ENCODE assay signal across 8 cellular contexts in the genomic region with DNA sequence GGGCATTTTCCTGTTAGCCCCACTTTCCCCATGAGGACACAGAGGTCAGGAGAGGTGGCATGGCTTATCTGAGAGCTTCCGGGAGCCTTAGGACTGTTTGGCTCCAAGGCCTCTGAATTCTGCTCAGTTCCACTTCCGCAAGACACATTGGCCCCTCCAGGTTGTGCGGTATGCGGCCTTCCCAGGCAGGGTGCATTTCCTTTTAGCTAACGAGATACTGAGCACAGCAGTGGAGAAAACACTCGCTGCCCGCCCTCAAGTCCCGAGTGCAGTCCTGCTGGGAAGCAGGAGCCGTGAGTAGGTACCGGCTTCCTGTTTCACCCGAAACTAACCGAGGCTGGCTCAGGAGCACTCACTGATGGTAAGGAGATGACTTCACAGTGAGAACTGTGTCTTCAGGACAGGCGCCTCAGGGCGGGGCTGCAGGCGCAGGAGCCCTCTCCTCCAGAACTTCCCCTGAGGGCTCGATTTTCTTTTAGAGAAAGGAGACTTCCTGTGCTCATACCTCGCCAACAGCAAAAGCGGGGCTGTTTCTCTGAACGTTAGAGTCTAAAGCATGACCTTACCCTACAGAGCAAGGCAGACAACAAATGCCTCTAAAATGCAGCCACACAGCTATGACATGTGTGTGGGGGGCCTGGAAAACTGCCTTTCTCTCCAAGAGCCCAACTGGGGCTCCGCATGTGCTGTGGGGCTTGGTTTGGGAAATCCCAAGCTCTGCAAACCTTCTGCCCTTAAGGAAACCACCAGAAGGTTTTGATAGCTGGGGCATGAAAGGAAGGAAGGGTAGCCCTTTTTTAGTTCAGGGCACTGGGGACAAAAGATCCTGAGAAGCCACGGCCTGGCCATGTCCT. TPM values are rescaled to one million over a fixed set of nuclear protein-coding genes. Genes with fewer than 3 reads are reported as not detected.
DNase-seq lines count a peak whose midpoint lies in the region; ATAC-seq and TF ChIP-seq lines count a peak whose summit lies in the region.

No MANE protein-coding gene starts in this region.

- H3K4me1 ChIP-seq in PC-3 (ENCODE audit: insufficient read depth, low read length), result peaks cover 21% of the 10 kb centered on the region
- peaks cover 63% of the 10 kb centered on the region for H3K4me1 ChIP-seq in mesodermal cell (ENCODE audit: control insufficient read depth, insufficient read depth, low read length, poor library complexity, severe bottlenecking)

- peak overlapping the region; percentile 17 for H3K4me2 ChIP-seq in PC-3 (ENCODE audit: low read length)

- ATAC-seq in GM18867 (IDR thresholded peaks at IDR 0.05; ENCODE audit: unreplicated experiment) (peak; percentile 70), HG02938 (IDR thresholded peaks at IDR 0.05; ENCODE audit: unreplicated experiment) (peak; percentile 69), PC-3 (peak; percentile 86)

- H3K4me3 ChIP-seq in PC-3 (ENCODE audit: low read length), result no peak overlapping the region
- no peak overlapping the region for H3K4me3 ChIP-seq in mesodermal cell (ENCODE audit: extremely low read depth, insufficient read depth, low read length, poor library complexity, severe bottlenecking)

- H2AFZ ChIP-seq in PC-3 (ENCODE audit: low read length), result no peak overlapping the region

- CTCF ChIA-PET in PC-3 (lab: Charles Lee), result no interaction called here

- 55 to 56% methylated on average over 16 to 18 of the region's 21 CpGs for WGBS in mesodermal cell (ENCODE audit: insufficient coverage in 2 of 2), 2 experiments

- H3K27ac ChIP-seq in PC-3 (ENCODE audit: low read length) (peak overlapping the region; percentile 84), mesodermal cell (ENCODE audit: low read depth, low read length, severe bottlenecking) (peak overlapping the region; percentile 62)

- BruUV-seq in PC-3 (replicated peaks; lab: Mats Ljungman, UMichigan), result no TSS peak

- no peaks in the 10 kb centered on the region for H4K20me1 ChIP-seq in PC-3 (ENCODE audit: low read length)

- peak; percentile 59 for DNase-seq in PC-3
- peak; percentile 20 for DNase-seq in activated gamma-delta T cell (lab: John Stamatoyannopoulos, UW)
- no peak for DNase-seq in NCI-H446 treated with DMSO at 0.1 percent for 48 hours (lab: John Stamatoyannopoulos, UW)
- DNase-seq in GM03348 (ENCODE audit: low spot score), result no peak
- DNase-seq in posterior vena cava (ENCODE audit: low spot score), result no peak

- peak overlapping the region; percentile 33 for H3K9ac ChIP-seq in PC-3 (ENCODE audit: low read length)

- no peaks in the 10 kb centered on the region for H3F3A ChIP-seq in PC-3 (ENCODE audit: low read length, unreplicated experiment)

- no peaks in the 10 kb centered on the region for H3K79me2 ChIP-seq in PC-3 (ENCODE audit: low read length)

- intact Hi-C loops in PC-3 (cut with micrococcal nuclease) (no loop called here), posterior vena cava (cut with DNase I) (no loop called here)

- no peaks in the 10 kb centered on the region for H3K9me3 ChIP-seq in PC-3 (ENCODE audit: low read length)
- H3K9me3 ChIP-seq in mesodermal cell (ENCODE audit: control insufficient read depth, low read length), result no peaks in the 10 kb centered on the region

- TF ChIP-seq CTCF in PC-3 (conservative IDR thresholded peaks at IDR 0.05; ENCODE audit: low read depth, low read length), result no peak

- H3K36me3 ChIP-seq in PC-3 (ENCODE audit: low read depth, low read length), result no peaks in the 10 kb centered on the region
- H3K36me3 ChIP-seq in mesodermal cell (ENCODE audit: control insufficient read depth, insufficient read depth, low read length), result peaks cover 26% of the 10 kb centered on the region

- no peaks in the 10 kb centered on the region for H3K27me3 ChIP-seq in PC-3 (ENCODE audit: low read length)

- POLR2A ChIA-PET in PC-3 (lab: Charles Lee; ENCODE audit: unreplicated experiment), result interaction anchor here (0.6 kb wide), 1 partner anchor 26 kb away, joined by 4 read pairs; a partner anchor contains a TSS

- H3K9me2 ChIP-seq in PC-3 (replicated peaks; ENCODE audit: low read length), result no peaks in the 10 kb centered on the region

RNA-seq across cellular contexts. Expression of a gene that starts 25.9 kb away (rescaled TPM):
- total RNA-seq in PC-3 (2014; rRNA removed), result 22.0 and 27.6 TPM in 2 replicates
- 59.3 TPM for polyA plus RNA-seq in mesodermal cell (2013, experiment 1 of 2)
- 54.0 TPM for polyA plus RNA-seq in mesodermal cell (2013, experiment 2 of 2)
- 10 to 100 TPM; 13.5 to 21.0 TPM for total RNA-seq in posterior vena cava

Comparison
In these comparisons a context has a peak if more than half of its experiments do, and no peak if none do; other contexts are left out.
1. DNase-seq: peak in PC-3 (single experiment) and activated gamma-delta T cell (single experiment); none in NCI-H446 treated with DMSO at 0.1 percent for 48 hours (single experiment), GM03348 (single experiment) and posterior vena cava (single experiment).
2. Peak in every context shown above with its lines, with median percentiles within 50 percentile points of each other: ATAC-seq.